In the genomic region with DNA sequence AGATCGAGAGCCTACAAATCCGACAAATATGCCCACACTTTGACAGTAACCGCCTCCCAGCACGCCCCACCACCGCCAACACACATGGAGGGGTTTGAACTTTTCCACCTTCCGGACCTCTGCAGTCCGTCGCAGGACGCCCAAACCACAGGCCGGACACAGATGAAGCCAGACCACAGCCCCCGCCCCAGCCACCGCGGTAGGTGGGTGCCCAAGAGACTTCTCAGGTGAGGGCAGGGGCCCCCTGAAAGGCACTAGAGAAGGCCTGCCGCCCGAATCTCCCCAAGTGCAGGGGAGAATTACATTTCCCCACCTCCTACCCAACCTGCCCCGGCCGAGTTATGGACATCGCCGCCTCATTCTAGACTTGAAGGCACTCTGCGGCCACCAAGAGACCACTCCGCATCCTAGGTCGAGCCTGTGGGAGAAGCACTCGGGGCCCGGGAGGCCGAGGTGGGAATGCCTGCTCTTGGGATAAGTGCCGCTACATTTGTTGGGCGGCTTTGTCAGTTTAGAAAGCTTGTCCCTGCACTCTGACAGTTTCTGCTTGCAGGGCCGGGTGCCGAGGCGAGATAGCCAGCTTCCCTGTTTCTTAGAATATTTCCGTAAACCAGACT, we compare ENCODE assay signal across 10 cellular contexts. TPM values are rescaled to one million over a fixed set of nuclear protein-coding genes. Genes with fewer than 3 reads are reported as not detected.
DNase-seq lines count a peak whose midpoint lies in the region; ATAC-seq and TF ChIP-seq lines count a peak whose summit lies in the region.
"Had no signal": no experiment of that assay in that cellular context is flagged by ENCODE, and none has a peak within 500 bp of the region (broad histone marks: within the 10 kb centered on the region; RNA-seq: fewer than 3 reads in every experiment).

No MANE protein-coding gene starts in this region.

- ATAC-seq in omental fat pad (ENCODE audit: low FRiP score), result no peak

- H3K9me3 ChIP-seq in cardiac muscle cell (ENCODE audit: low read depth), result no peaks in the 10 kb centered on the region
- H3K9me3 ChIP-seq: ovary had no signal

- in situ Hi-C loops in GM13977 (cut with MboI; ENCODE audit: low pct_unique_long_range_greater_than_20kb, low sequenced_read_pairs, unreplicated experiment), result loop anchor here (25.0 kb wide), 1 partner anchor 704 kb away; no protein-coding TSS in a partner anchor

- H3K4me1 ChIP-seq in cardiac muscle cell (ENCODE audit: low read depth) (peaks cover 31% of the 10 kb centered on the region), rectal smooth muscle tissue (ENCODE audit: control insufficient read depth, insufficient read depth, low read length) (peaks cover 12% of the 10 kb centered on the region)

- peak overlapping the region; percentile 80 for H3K27ac ChIP-seq in cardiac muscle cell
- peak overlapping the region; percentile 95 for H3K27ac ChIP-seq in rectal smooth muscle tissue (ENCODE audit: low read depth, low read length)

- H3K9ac ChIP-seq in rectal smooth muscle tissue (ENCODE audit: low read length), result no peak overlapping the region

- TF ChIP-seq CTCF in GM13977 (IDR thresholded peaks at IDR 0.05; ENCODE audit: extremely low read depth, insufficient read depth, missing control alignments) (no peak), cardiac muscle cell (IDR thresholded peaks at IDR 0.05; ENCODE audit: low read depth, low read length) (no peak), omental fat pad (IDR thresholded peaks at IDR 0.05) (no peak)

- H3K36me3 ChIP-seq in cardiac muscle cell, result no peaks in the 10 kb centered on the region
- H3K36me3 ChIP-seq in rectal smooth muscle tissue (ENCODE audit: control insufficient read depth, insufficient read depth, low read length), result no peaks in the 10 kb centered on the region
- H3K36me3 ChIP-seq: ovary had no signal

- H3K27me3 ChIP-seq in cardiac muscle cell, result peaks cover 35% of the 10 kb centered on the region
- H3K27me3 ChIP-seq in rectal smooth muscle tissue (ENCODE audit: control insufficient read depth, insufficient read depth, low read length), result peaks cover 4% of the 10 kb centered on the region
- H3K27me3 ChIP-seq: ovary had no signal

- peak; percentile 45 for DNase-seq in GM13977 (ENCODE audit: low spot score)
- peak; percentile 21 for DNase-seq in UCSD-AML1 (lab: John Stamatoyannopoulos, UW; ENCODE audit: unreplicated experiment)
- DNase-seq in cardiac muscle cell (ENCODE audit: low read depth in 1 of 2, low spot score in 1 of 2), result peak in 1 of 2 donors; percentile 59
- no peak for DNase-seq in cerebellar cortex (ENCODE audit: low spot score)
- no peak for DNase-seq in omental fat pad (ENCODE audit: low spot score)
- DNase-seq in COLO668 (lab: John Stamatoyannopoulos, UW; ENCODE audit: unreplicated experiment), result no peak
- DNase-seq in HUDEP-2 (lab: John Stamatoyannopoulos, UW; ENCODE audit: unreplicated experiment in 76 of 76), result no peak
- DNase-seq: NCI-H2171 had no signal

- peak overlapping the region; percentile 27 for H3K4me3 ChIP-seq in cardiac muscle cell
- H3K4me3 ChIP-seq in rectal smooth muscle tissue (ENCODE audit: low read length), result peak overlapping the region; percentile 72

RNA-seq across cellular contexts. Expression of gene HAND2, which starts 21.5 kb away (rescaled TPM):
- total RNA-seq in cardiac muscle cell (352 and 607 TPM in 2 replicates), omental fat pad (10 to 100 TPM in 3 of 4 donors, 1 to 10 TPM in 1; 4.2 to 29.2 (median 12.3) TPM)
- 175 and 199 TPM in 2 replicates for polyA plus RNA-seq in cardiac muscle cell

Comparison
In these comparisons a context has a peak if more than half of its experiments do, and no peak if none do; other contexts are left out.
1. DNase-seq: peak in GM13977 (single experiment) and UCSD-AML1 (single experiment); none in cerebellar cortex (single experiment), omental fat pad (single experiment), COLO668 (single experiment) and HUDEP-2 (0 of 76).
2. RNA of gene HAND2, which starts 21.5 kb away (total RNA-seq): 352 to 607 TPM in cardiac muscle cell; 4.2 to 29.2 TPM in omental fat pad; every median in the first group is over 10 times any median in the second.